8 cellular contexts compared by ENCODE assay signal in genomic region chr10:3935141-3935540, GRCh38.
DNase-seq lines count a peak whose midpoint lies in the region; ATAC-seq and TF ChIP-seq lines count a peak whose summit lies in the region.

No MANE protein-coding gene starts in this region.

- no peak for TF ChIP-seq POLR2A in prostate gland (IDR thresholded peaks at IDR 0.05)

- H3K36me3 ChIP-seq in prostate gland = no peaks in the 10 kb centered on the region

- H3K4me1 ChIP-seq in prostate gland (replicated peaks) = peaks cover 6% of the 10 kb centered on the region

- TF ChIP-seq CTCF in epithelial cell of esophagus (IDR thresholded peaks at IDR 0.05; ENCODE audit: insufficient read depth, low read depth, low read length, missing control alignments) (no peak), prostate gland (IDR thresholded peaks at IDR 0.05) (no peak)

- H3K9me3 ChIP-seq in prostate gland = no peaks in the 10 kb centered on the region

- peak; percentile 29 for DNase-seq in activated CD4-positive, alpha-beta T cell treated with anti-CD3 and anti-CD28 coated beads, Interleukin-2, amount 50 U/mL, for 1 hour
- DNase-seq in epithelial cell of esophagus (ENCODE audit: low read depth) (peak; percentile 56), prostate gland (ENCODE audit: low spot score) (peak; percentile 38), occipital lobe (lab: John Stamatoyannopoulos, UW) (no peak), posterior cingulate gyrus (no peak), islet precursor cell (no peak)

- no peaks in the 10 kb centered on the region for H3K27me3 ChIP-seq in prostate gland (replicated peaks; ENCODE audit: insufficient read depth)

- ATAC-seq in GM18858 (IDR thresholded peaks at IDR 0.05; ENCODE audit: unreplicated experiment) = peak; percentile 98
- peak; percentile 98 for ATAC-seq in HG02970 (IDR thresholded peaks at IDR 0.05; ENCODE audit: low FRiP score, unreplicated experiment)

- peak overlapping the region; percentile 21 for H3K4me3 ChIP-seq in epithelial cell of esophagus (ENCODE audit: low read length)
- peak overlapping the region in 1 of 2 donors; percentile 7 for H3K4me3 ChIP-seq in prostate gland

- WGBS in prostate gland = 16% methylated on average over 11 of the region's 11 CpGs

- intact Hi-C loops in prostate gland (cut with DNase I) = no loop called here
- intact Hi-C loops in posterior cingulate gyrus (cut with DNase I) = no loop called here

- H3K27ac ChIP-seq in prostate gland = peak overlapping the region; percentile 67

Comparison
In these comparisons a context has a peak if more than half of its experiments do, and no peak if none do; other contexts are left out.
1. DNase-seq: peak in activated CD4-positive, alpha-beta T cell treated with anti-CD3 and anti-CD28 coated beads, Interleukin-2, amount 50 U/mL, for 1 hour (single experiment), epithelial cell of esophagus (single experiment) and prostate gland (single experiment); none in occipital lobe (single experiment), posterior cingulate gyrus (0 of 10) and islet precursor cell (single experiment).